In genomic region chr16:19885456-19886060, GRCh38 we compare ENCODE assay signal across 8 cellular contexts. TPM values are rescaled to one million over a fixed set of nuclear protein-coding genes. Genes with fewer than 3 reads are reported as not detected.
A peak's percentile ranks its signal among the peaks of the same experiment; 100 is the strongest.
DNase-seq lines count a peak whose midpoint lies in the region; ATAC-seq and TF ChIP-seq lines count a peak whose summit lies in the region.

No MANE protein-coding gene starts in this region.

- no peak for ATAC-seq in GM19455 (IDR thresholded peaks at IDR 0.05; ENCODE audit: unreplicated experiment)

- peaks cover 6% of the 10 kb centered on the region for H3K36me3 Mint-ChIP-seq in Caco-2 (ENCODE audit: insufficient read depth, unreplicated experiment)
- H3K36me3 Mint-ChIP-seq in activated CD4-positive, alpha-beta memory T cell treated with anti-CD3 and anti-CD28 coated beads, Interleukin-2, amount 10 ng/mL, durations not matched to agents 7 days and 5 days (ENCODE audit: low read depth): peaks cover 2% of the 10 kb centered on the region
- peaks cover 3% of the 10 kb centered on the region for H3K36me3 Mint-ChIP-seq in progenitor cell of endocrine pancreas (ENCODE audit: insufficient read depth)

- H3K4me1 Mint-ChIP-seq in Caco-2 (ENCODE audit: low read depth, unreplicated experiment) (peaks cover 5% of the 10 kb centered on the region), progenitor cell of endocrine pancreas (ENCODE audit: low read depth) (peaks cover 14% of the 10 kb centered on the region)
- peaks cover 17% of the 10 kb centered on the region for H3K4me1 Mint-ChIP-seq in activated CD4-positive, alpha-beta memory T cell treated with anti-CD3 and anti-CD28 coated beads, Interleukin-2, amount 10 ng/mL, durations not matched to agents 7 days and 5 days

- BruUV-seq in Caco-2 (replicated peaks; lab: Mats Ljungman, UMichigan): no TSS peak

- H3K36me3 ChIP-seq in Caco-2 (ENCODE audit: control insufficient read depth, insufficient read depth, low read length): no peaks in the 10 kb centered on the region

- CTCF ChIA-PET in Caco-2 (lab: Charles Lee): interaction anchor here (0.9 to 2.0 kb wide), 4 partner anchors 205 to 286 kb away, joined by 3 to 10 read pairs (median 5); no protein-coding TSS in a partner anchor
- CTCF ChIA-PET in activated CD4-positive, alpha-beta memory T cell treated with anti-CD3 and anti-CD28 coated beads, Interleukin-2, amount 10 ng/mL, durations not matched to agents 7 days and 5 days (lab: Charles Lee): interaction anchor here (0.8 to 4.5 kb wide), 12 partner anchors 9 to 323 kb away, joined by 3 to 49 read pairs (median 4); no protein-coding TSS in a partner anchor

- H3K4me1 ChIP-seq in Caco-2: no peaks in the 10 kb centered on the region

- H3K27me3 Mint-ChIP-seq in Caco-2 (ENCODE audit: insufficient read depth, unreplicated experiment) (no peaks in the 10 kb centered on the region), progenitor cell of endocrine pancreas (peaks cover 21% of the 10 kb centered on the region)
- peaks cover 34% of the 10 kb centered on the region for H3K27me3 Mint-ChIP-seq in activated CD4-positive, alpha-beta memory T cell treated with anti-CD3 and anti-CD28 coated beads, Interleukin-2, amount 10 ng/mL, durations not matched to agents 7 days and 5 days

- H3K9me3 ChIP-seq in Caco-2: no peaks in the 10 kb centered on the region

- intact Hi-C loops in Caco-2 (cut with micrococcal nuclease; ENCODE audit: unreplicated experiment): loop anchor here (1.0 to 10.0 kb wide), 4 partner anchors 131 to 326 kb away; partner anchors contain the start of genes IQCK and KNOP1

- H3K4me3 ChIP-seq in Caco-2 (ENCODE audit: low read depth, low read length) (no peak overlapping the region), foreskin fibroblast (ENCODE audit: low read depth in 1 of 2, low read length in 2 of 2) (peak overlapping the region; percentile 50 to 62)

- no peaks in the 10 kb centered on the region for H3K27me3 ChIP-seq in Caco-2 (replicated peaks; ENCODE audit: control insufficient read depth, insufficient read depth, low read length)

- H3K9me3 Mint-ChIP-seq in Caco-2 (ENCODE audit: unreplicated experiment): no peaks in the 10 kb centered on the region
- H3K9me3 Mint-ChIP-seq in activated CD4-positive, alpha-beta memory T cell treated with anti-CD3 and anti-CD28 coated beads, Interleukin-2, amount 10 ng/mL, durations not matched to agents 7 days and 5 days: no peaks in the 10 kb centered on the region
- H3K9me3 Mint-ChIP-seq in progenitor cell of endocrine pancreas (ENCODE audit: low read depth): no peaks in the 10 kb centered on the region

- H3K27ac Mint-ChIP-seq in Caco-2 (ENCODE audit: unreplicated experiment) (no peak overlapping the region), progenitor cell of endocrine pancreas (no peak overlapping the region)
- H3K27ac Mint-ChIP-seq in activated CD4-positive, alpha-beta memory T cell treated with anti-CD3 and anti-CD28 coated beads, Interleukin-2, amount 10 ng/mL, durations not matched to agents 7 days and 5 days: no peak overlapping the region

- DNase-seq in Caco-2: no peak
- DNase-seq in activated CD4-positive, alpha-beta memory T cell treated with anti-CD3 and anti-CD28 coated beads, Interleukin-2, amount 10 ng/mL, durations not matched to agents 7 days and 5 days: no peak
- no peak for DNase-seq in foreskin fibroblast
- DNase-seq in progenitor cell of endocrine pancreas (ENCODE audit: low spot score, unreplicated experiment): no peak
- no peak for DNase-seq in NCI-H526 (lab: John Stamatoyannopoulos, UW)
- no peak for DNase-seq in NOMO-1 treated with DMSO at 0.1 percent for 48 hours (lab: John Stamatoyannopoulos, UW; ENCODE audit: unreplicated experiment)
- no peak for DNase-seq in NOMO-1 treated with dmso at 0.1 percent for 144 hours (lab: John Stamatoyannopoulos, UW; ENCODE audit: unreplicated experiment)

- POLR2A ChIA-PET in Caco-2 (lab: Charles Lee): no interaction called here
- POLR2A ChIA-PET in activated CD4-positive, alpha-beta memory T cell treated with anti-CD3 and anti-CD28 coated beads, Interleukin-2, amount 10 ng/mL, durations not matched to agents 7 days and 5 days (lab: Charles Lee): interaction anchor here (1.4 kb wide), 1 partner anchor 284 kb away, joined by 5 read pairs; no protein-coding TSS in a partner anchor

- H3K4me3 Mint-ChIP-seq in Caco-2 (ENCODE audit: unreplicated experiment): peak overlapping the region; percentile 71
- peak overlapping the region; percentile 70 for H3K4me3 Mint-ChIP-seq in activated CD4-positive, alpha-beta memory T cell treated with anti-CD3 and anti-CD28 coated beads, Interleukin-2, amount 10 ng/mL, durations not matched to agents 7 days and 5 days
- peak overlapping the region; percentile 79 for H3K4me3 Mint-ChIP-seq in progenitor cell of endocrine pancreas (ENCODE audit: low read depth)

- TF ChIP-seq CTCF in Caco-2 (IDR thresholded peaks at IDR 0.05; ENCODE audit: insufficient read depth in 1 of 2, low read depth in 1 of 2, low read length in 1 of 2, severe bottlenecking in 1 of 2, unreplicated experiment in 1 of 2) (no peak), foreskin fibroblast (IDR thresholded peaks at IDR 0.05; ENCODE audit: low read depth, low read length) (no peak), progenitor cell of endocrine pancreas (IDR thresholded peaks at IDR 0.05; ENCODE audit: unreplicated experiment) (no peak)

RNA-seq across cellular contexts. Expression of gene GPRC5B, which starts 0.9 kb away (rescaled TPM):
- total RNA-seq in Caco-2 (2022) (7.6 and 14.0 TPM in 2 replicates), progenitor cell of endocrine pancreas (40.6 and 44.3 TPM in 2 replicates)
- under 1 TPM in 1 of 2 experiments, not detected in 1; 0.18 TPM for total RNA-seq in activated CD4-positive, alpha-beta memory T cell treated with anti-CD3 and anti-CD28 coated beads, Interleukin-2, amount 10 ng/mL, durations not matched to agents 7 days and 5 days
